1 cellular context compared by ENCODE assay signal in the genomic region with DNA sequence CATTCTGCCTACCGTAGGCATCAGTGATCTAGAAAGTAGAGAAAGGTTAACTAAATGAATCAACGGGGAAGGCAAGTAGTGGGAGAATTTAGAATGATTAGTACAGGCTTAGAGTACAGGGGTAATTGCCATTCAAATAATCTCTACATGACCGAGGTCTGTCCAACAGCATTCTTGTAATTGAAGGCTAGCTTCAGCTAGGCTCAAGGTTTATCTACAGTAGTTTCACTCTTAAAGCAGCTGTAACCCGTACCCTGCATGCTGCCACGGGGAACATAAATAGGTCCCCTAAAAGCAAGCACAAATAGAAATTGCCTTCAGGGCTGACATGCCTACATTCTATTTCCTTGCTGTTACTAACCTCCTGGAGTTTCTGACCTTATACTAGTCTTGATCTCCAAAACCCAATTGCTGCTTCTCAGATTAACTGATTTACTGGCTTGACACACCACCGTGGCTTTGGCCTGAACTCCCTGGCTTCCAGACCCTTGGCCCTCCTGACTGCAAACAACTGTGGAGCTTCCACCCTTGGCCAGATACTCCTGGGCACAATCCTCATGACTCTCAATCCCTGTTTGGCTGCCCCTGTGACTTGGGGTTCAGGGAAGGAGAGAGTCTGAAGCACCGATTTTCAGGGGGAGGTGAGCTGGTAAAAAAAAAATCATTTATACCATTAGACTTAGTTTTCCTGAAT.
TF ChIP-seq lines count a peak whose summit lies in the region.

No MANE protein-coding gene starts in this region.

TF ChIP-seq in H1, 55 proteins besides CTCF, POLR2A, EP300 and RAD21:
- no peak for TF ChIP-seq SIN3A (conservative IDR thresholded peaks at IDR 0.05 in 1 of 2, IDR thresholded peaks at IDR 0.05 in 1 of 2; ENCODE audit: low read depth in 1 of 2, low read length in 2 of 2)
- TF ChIP-seq TAF7 (optimal IDR thresholded peaks at IDR 0.05; ENCODE audit: borderline replicate concordance, low read depth, low read length), result no peak
- TF ChIP-seq TAF1 (IDR thresholded peaks at IDR 0.05; ENCODE audit: low read depth, low read length), result no peak
- TF ChIP-seq BACH1 (IDR thresholded peaks at IDR 0.05; ENCODE audit: low read length), result no peak
- TF ChIP-seq KDM1A (IDR thresholded peaks at IDR 0.05; ENCODE audit: borderline replicate concordance, low read length), result no peak
- TF ChIP-seq TCF12 (IDR thresholded peaks at IDR 0.05; ENCODE audit: low read depth, low read length), result no peak
- no peak for TF ChIP-seq KDM4A (IDR thresholded peaks at IDR 0.05; ENCODE audit: low read depth, low read length, severe bottlenecking)
- no peak for TF ChIP-seq CHD2 (IDR thresholded peaks at IDR 0.05; ENCODE audit: low read length)
- TF ChIP-seq NRF1 (IDR thresholded peaks at IDR 0.05; ENCODE audit: low read depth, low read length), result no peak
- TF ChIP-seq JUN (IDR thresholded peaks at IDR 0.05; ENCODE audit: low read depth, low read length), result no peak
- TF ChIP-seq SIRT6 (IDR thresholded peaks at IDR 0.05; ENCODE audit: low read length), result no peak
- TF ChIP-seq JUND (IDR thresholded peaks at IDR 0.05; ENCODE audit: low read length), result no peak
- TF ChIP-seq RBBP5 (IDR thresholded peaks at IDR 0.05; ENCODE audit: borderline replicate concordance, low read depth, low read length), result no peak
- TF ChIP-seq PHF8 (conservative IDR thresholded peaks at IDR 0.05; ENCODE audit: low read depth, low read length), result no peak
- no peak for TF ChIP-seq ZNF274 (IDR thresholded peaks at IDR 0.05; ENCODE audit: borderline replicate concordance, extremely low read depth, low read length)
- TF ChIP-seq CBX5 (IDR thresholded peaks at IDR 0.05; ENCODE audit: low read depth, low read length), result no peak
- TF ChIP-seq FOSL1 (IDR thresholded peaks at IDR 0.05; ENCODE audit: insufficient read depth, low read depth, low read length), result no peak
- TF ChIP-seq, protein P1, sequence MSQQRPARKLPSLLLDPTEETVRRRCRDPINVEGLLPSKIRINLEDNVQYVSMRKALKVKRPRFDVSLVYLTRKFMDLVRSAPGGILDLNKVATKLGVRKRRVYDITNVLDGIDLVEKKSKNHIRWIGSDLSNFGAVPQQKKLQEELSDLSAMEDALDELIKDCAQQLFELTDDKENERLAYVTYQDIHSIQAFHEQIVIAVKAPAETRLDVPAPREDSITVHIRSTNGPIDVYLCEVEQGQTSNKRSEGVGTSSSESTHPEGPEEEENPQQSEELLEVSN (IDR thresholded peaks at IDR 0.05), result no peak
- no peak for TF ChIP-seq NANOG (IDR thresholded peaks at IDR 0.05; ENCODE audit: insufficient read depth, low read depth, low read length, poor library complexity, severe bottlenecking)
